Comparison of ENCODE assay signal across 8 cellular contexts in genomic region chr22:40950888-40951794, GRCh38. TPM values are rescaled to one million over a fixed set of nuclear protein-coding genes. Genes with fewer than 3 reads are reported as not detected.
DNase-seq lines count a peak whose midpoint lies in the region; ATAC-seq and TF ChIP-seq lines count a peak whose summit lies in the region.

Gene RBX1 (plus strand): TSS chr22:40951378. CDS start chr22:40951399, 21 bp downstream.

- H3K36me3 ChIP-seq in Panc1 (ENCODE audit: control insufficient read depth, insufficient read depth, low read length) (peaks cover 7% of the 10 kb centered on the region), muscle layer of colon (ENCODE audit: insufficient read depth, low read length) (peaks cover 11% of the 10 kb centered on the region)

- peak; percentile 96 for DNase-seq in DMS53 (lab: John Stamatoyannopoulos, UW)
- peak; percentile 97 for DNase-seq in KG1 (lab: John Stamatoyannopoulos, UW)
- DNase-seq in Panc1 (ENCODE audit: low read depth, low spot score), result peak; percentile 80
- peak; percentile 99 for DNase-seq in activated T-cell treated with anti-CD3 and anti-CD28 coated beads, Interleukin-2, amount 50 U/mL, for 48 hours
- DNase-seq in stimulated activated CD8-positive, alpha-beta memory T cell treated with anti-CD3 and anti-CD28 coated beads, Interleukin-7, amount 100 ng/mL, for 24 hours (ENCODE audit: low read depth), result peak; percentile 95

- in situ Hi-C loops in Panc1 (cut with HindIII; ENCODE audit: low pct_unique_long_range_greater_than_20kb, low sequenced_read_pairs), result no loop called here

- no TSS peak for BruUV-seq in Panc1 (replicated peaks; lab: Mats Ljungman, UMichigan)

- peak within 1 kb of the TSS; percentile 91 for H3K9ac ChIP-seq in muscle layer of colon (ENCODE audit: low read length)

- H3K27me3 ChIP-seq in Panc1 (ENCODE audit: control insufficient read depth, insufficient read depth, low read length) (no peaks in the 10 kb centered on the region), muscle layer of colon (ENCODE audit: control insufficient read depth in 1 of 2, insufficient read depth in 2 of 2, low read length in 2 of 2) (no peaks in the 10 kb centered on the region)

- H3K9me3 ChIP-seq in Panc1 (ENCODE audit: control insufficient read depth, insufficient read depth, low read depth, low read length), result no peaks in the 10 kb centered on the region
- no peaks in the 10 kb centered on the region for H3K9me3 ChIP-seq in muscle layer of colon (ENCODE audit: low read length)

- intact Hi-C loops in Panc1 (cut with micrococcal nuclease; ENCODE audit: unreplicated experiment), result loop anchor here (10.0 kb wide), 1 partner anchor 144 kb away; the partner anchor contains the start of gene EP300

- 0 out of 2 replicates have a peak, but pooled peaks cover 3% of the 10 kb centered on the region for H3K4me1 ChIP-seq in Panc1 (ENCODE audit: control insufficient read depth, insufficient read depth, low read length)
- H3K4me1 ChIP-seq in muscle layer of colon (ENCODE audit: insufficient read depth, low read length), result peaks cover 16% of the 10 kb centered on the region

- H3K27ac ChIP-seq in Panc1 (ENCODE audit: low read length) (peak within 1 kb of the TSS; percentile 94), muscle layer of colon (ENCODE audit: low read depth, low read length) (peak within 1 kb of the TSS; percentile 95)

- ATAC-seq in GM21723 (IDR thresholded peaks at IDR 0.05; ENCODE audit: unreplicated experiment) (peak; percentile 76), Panc1 (peak; percentile 97), esophagus mucosa (peak; percentile 98)

- POLR2A ChIA-PET in Panc1 (lab: Charles Lee), result interaction anchor here (0.5 to 0.7 kb wide), 5 partner anchors 22 to 497 kb away, joined by 4 to 9 read pairs (median 4); no protein-coding TSS in a partner anchor

- CTCF ChIA-PET in Panc1 (lab: Charles Lee), result no interaction called here

- peak within 1 kb of the TSS; percentile 73 to 97 for H3K4me3 ChIP-seq in Panc1 (ENCODE audit: low read depth in 2 of 2, low read length in 2 of 2)
- H3K4me3 ChIP-seq in muscle layer of colon (ENCODE audit: low read depth in 1 of 2, low read length in 2 of 2), result peak within 1 kb of the TSS; percentile 86 to 91

- TF ChIP-seq CTCF in Panc1 (IDR thresholded peaks at IDR 0.05), result no peak

RNA-seq across cellular contexts. Expression of gene RBX1, which starts in this region (rescaled TPM):
- 50.7 TPM for total RNA-seq in Panc1 (2021; ENCODE audit: unreplicated experiment)
- 55.6 TPM for polyA plus RNA-seq in Panc1 (2012; ENCODE audit: insufficient read length)
- total RNA-seq in esophagus mucosa, result 56.0 TPM

Comparison
In these comparisons a context has a peak if more than half of its experiments do, and no peak if none do; other contexts are left out.
1. Peak in every context shown above with its lines: DNase-seq, ATAC-seq, H3K4me3 ChIP-seq and H3K27ac ChIP-seq.